In genomic region chr2:21036708-21037670, GRCh38 we compare ENCODE assay signal across 1 cellular context.
TF ChIP-seq lines count a peak whose summit lies in the region.

No MANE protein-coding gene starts in this region.

TF ChIP-seq in HepG2, 621 proteins besides CTCF, POLR2A, EP300 and RAD21 (continued from another document):
- TF ChIP-seq ZNF142 (CRISPR knock-in tag; IDR thresholded peaks at IDR 0.05) (0 out of 2 replicates have a peak, but pooled peaks have one; percentile 33), ARNT2 (CRISPR knock-in tag; IDR thresholded peaks at IDR 0.05; ENCODE audit: low read depth) (0 out of 2 replicates have a peak, but pooled peaks have one; percentile 8), ATAD3A (CRISPR knock-in tag; IDR thresholded peaks at IDR 0.05) (no peak), ZNF12 (CRISPR knock-in tag; IDR thresholded peaks at IDR 0.05) (no peak), FOXP1 (IDR thresholded peaks at IDR 0.05) (no peak), FOXP1 (CRISPR knock-in tag; IDR thresholded peaks at IDR 0.05) (no peak), SMAD3 (CRISPR knock-in tag; IDR thresholded peaks at IDR 0.05) (no peak), ZFP1 (CRISPR knock-in tag; IDR thresholded peaks at IDR 0.05) (no peak), ZNF615 (CRISPR knock-in tag; IDR thresholded peaks at IDR 0.05; ENCODE audit: borderline replicate concordance) (peak; percentile 96; the same call in 1 of the 2 replicates), FOXO4 (CRISPR knock-in tag; conservative IDR thresholded peaks at IDR 0.05) (0 out of 2 replicates have a peak, but pooled peaks have one; percentile 82), ZNF768 (CRISPR knock-in tag; IDR thresholded peaks at IDR 0.05) (no peak; the same call in 1 of the 2 replicates), FOXA1 (IDR thresholded peaks at IDR 0.05) (no peak), FOXA1 (CRISPR knock-in tag; IDR thresholded peaks at IDR 0.05) (no peak), SYNCRIP (IDR thresholded peaks at IDR 0.05; ENCODE audit: insufficient read depth, low read depth, low read length) (no peak), ZFAT (CRISPR knock-in tag; conservative IDR thresholded peaks at IDR 0.05) (0 out of 2 replicates have a peak, but pooled peaks have one; percentile 15), HNRNPH1 (optimal IDR thresholded peaks at IDR 0.05; ENCODE audit: low read depth, low read length) (no peak)
